ENCODE assay signal across 8 cellular contexts in genomic region chr14:61751475-61751989, GRCh38. TPM values are rescaled to one million over a fixed set of nuclear protein-coding genes. Genes with fewer than 3 reads are reported as not detected.
DNase-seq lines count a peak whose midpoint lies in the region; ATAC-seq, FAIRE-seq and TF ChIP-seq lines count a peak whose summit lies in the region.

No MANE protein-coding gene starts in this region.

- no peak for TF ChIP-seq POLR2A in suprapubic skin (IDR thresholded peaks at IDR 0.05)

- H3K36me3 ChIP-seq in keratinocyte (ENCODE audit: control insufficient read depth in 2 of 2, extremely low read depth in 1 of 2, insufficient read depth in 2 of 2, low read length in 2 of 2) = no peaks in the 10 kb centered on the region
- peaks cover 11% of the 10 kb centered on the region for H3K36me3 ChIP-seq in suprapubic skin

- H3K4me3 ChIP-seq in keratinocyte (ENCODE audit: control insufficient read depth in 2 of 3, extremely low read depth in 1 of 3, insufficient read depth in 2 of 3, low read depth in 1 of 3, low read length in 3 of 3) = peak overlapping the region; percentile 49 to 57 (median 57)
- peak overlapping the region; percentile 65 for H3K4me3 ChIP-seq in suprapubic skin

- no peak for TF ChIP-seq EP300 in suprapubic skin (IDR thresholded peaks at IDR 0.05)

- no peak for FAIRE-seq in keratinocyte (lab: Jason Lieb, UNC)

- no peaks in the 10 kb centered on the region for H4K20me1 ChIP-seq in keratinocyte (ENCODE audit: control insufficient read depth, extremely low read depth, insufficient read depth, low read length)

- H3K4me3 Mint-ChIP-seq in activated CD4-positive, alpha-beta T cell treated with anti-CD3 and anti-CD28 coated beads for 36 hours = peak overlapping the region; percentile 97
- H3K4me3 Mint-ChIP-seq in activated T-helper 2 cell treated with anti-CD3 and anti-CD28 coated beads, Interferon-gamma antibody, Interleukin-2, Interleukin-4, amounts not matched to agents 10 μg/mL and 5 μg/mL and 100 μg/mL, durations not matched to agents 14 hours and 24 hours and 36 hours (ENCODE audit: low read depth) = peak overlapping the region; percentile 90

- DNase-seq in activated CD4-positive, alpha-beta T cell treated with anti-CD3 and anti-CD28 coated beads for 36 hours = no peak
- no peak for DNase-seq in activated CD4-positive, alpha-beta T cell treated with anti-CD3 and anti-CD28 coated beads, Interleukin-2, amount 50 U/mL, for 4 hours
- no peak for DNase-seq in activated T-helper 2 cell treated with anti-CD3 and anti-CD28 coated beads, Interferon-gamma antibody, Interleukin-2, Interleukin-4, amounts not matched to agents 10 μg/mL and 5 μg/mL and 100 μg/mL, durations not matched to agents 14 hours and 24 hours and 36 hours (ENCODE audit: low spot score)
- DNase-seq in keratinocyte (ENCODE audit: low read depth, low spot score) (no peak), suprapubic skin (ENCODE audit: low spot score in 2 of 2) (no peak), mesenteric fat pad (ENCODE audit: low spot score) (no peak), NCI-H2107 treated with DMSO at 0.1 percent for 48 hours (lab: John Stamatoyannopoulos, UW; ENCODE audit: unreplicated experiment) (no peak), sciatic nerve (ENCODE audit: low spot score) (no peak)

- no peak for TF ChIP-seq CTCF in keratinocyte (optimal IDR thresholded peaks at IDR 0.05 in 1 of 3, IDR thresholded peaks at IDR 0.05 in 1 of 3, conservative IDR thresholded peaks at IDR 0.05 in 1 of 3; ENCODE audit: extremely low read depth in 1 of 3, insufficient read depth in 2 of 3, low read length in 3 of 3)
- TF ChIP-seq CTCF in suprapubic skin (IDR thresholded peaks at IDR 0.05) = no peak

- H3K27me3 ChIP-seq in keratinocyte (ENCODE audit: control insufficient read depth, extremely low read depth, insufficient read depth, low read length) (no peaks in the 10 kb centered on the region), suprapubic skin (no peaks in the 10 kb centered on the region)

- dilution Hi-C loops in keratinocyte (cut with MboI; ENCODE audit: extremely low pct_ligation_motif_present, low sequenced_read_pairs) = no loop called here

- 27% methylated on average over 8 of the region's 8 CpGs for WGBS in suprapubic skin

- intact Hi-C loops in activated CD4-positive, alpha-beta T cell treated with anti-CD3 and anti-CD28 coated beads for 36 hours (cut with DNase I, micrococcal nuclease) = loop anchor here (1.0 to 5.0 kb wide), 3 partner anchors 11 to 274 kb away; partner anchors contain the start of genes HIF1A (in 1 of the 2) and SNAPC1 (in 1 of the 2)
- intact Hi-C loops in activated T-helper 2 cell treated with anti-CD3 and anti-CD28 coated beads, Interferon-gamma antibody, Interleukin-2, Interleukin-4, amounts not matched to agents 10 μg/mL and 5 μg/mL and 100 μg/mL, durations not matched to agents 14 hours and 24 hours and 36 hours (cut with micrococcal nuclease) = loop anchor here (1.0 to 5.0 kb wide), 3 partner anchors 11 to 364 kb away; partner anchors contain the start of genes HIF1A and SNAPC1
- intact Hi-C loops in sciatic nerve (cut with DNase I) = no loop called here

- no peaks in the 10 kb centered on the region for H3K9me1 ChIP-seq in keratinocyte (ENCODE audit: control insufficient read depth, extremely low read depth, insufficient read depth, low read length)

- peak overlapping the region; percentile 79 for H3K9ac ChIP-seq in keratinocyte (ENCODE audit: control insufficient read depth, extremely low read depth, insufficient read depth, low read length)

- H3K9me3 ChIP-seq in keratinocyte (ENCODE audit: control insufficient read depth, low read depth, low read length) (peaks cover 3% of the 10 kb centered on the region), suprapubic skin (no peaks in the 10 kb centered on the region)

- peaks cover 34% of the 10 kb centered on the region for H3K36me3 Mint-ChIP-seq in activated CD4-positive, alpha-beta T cell treated with anti-CD3 and anti-CD28 coated beads for 36 hours (ENCODE audit: low read depth)
- H3K36me3 Mint-ChIP-seq in activated T-helper 2 cell treated with anti-CD3 and anti-CD28 coated beads, Interferon-gamma antibody, Interleukin-2, Interleukin-4, amounts not matched to agents 10 μg/mL and 5 μg/mL and 100 μg/mL, durations not matched to agents 14 hours and 24 hours and 36 hours (ENCODE audit: low read depth) = peaks cover 46% of the 10 kb centered on the region

- H3K4me2 ChIP-seq in keratinocyte (ENCODE audit: control insufficient read depth, extremely low read depth, insufficient read depth, low read depth, low read length) = peak overlapping the region; percentile 63

- peaks cover 29% of the 10 kb centered on the region for H3K4me1 ChIP-seq in keratinocyte (ENCODE audit: control insufficient read depth, extremely low read depth, insufficient read depth, low read length)
- peaks cover 14% of the 10 kb centered on the region for H3K4me1 ChIP-seq in suprapubic skin

- no peaks in the 10 kb centered on the region for H3K9me3 Mint-ChIP-seq in activated CD4-positive, alpha-beta T cell treated with anti-CD3 and anti-CD28 coated beads for 36 hours (ENCODE audit: low read depth)
- H3K9me3 Mint-ChIP-seq in activated T-helper 2 cell treated with anti-CD3 and anti-CD28 coated beads, Interferon-gamma antibody, Interleukin-2, Interleukin-4, amounts not matched to agents 10 μg/mL and 5 μg/mL and 100 μg/mL, durations not matched to agents 14 hours and 24 hours and 36 hours = no peaks in the 10 kb centered on the region

- peaks cover 22% of the 10 kb centered on the region for H3K4me1 Mint-ChIP-seq in activated CD4-positive, alpha-beta T cell treated with anti-CD3 and anti-CD28 coated beads for 36 hours
- peaks cover 45% of the 10 kb centered on the region for H3K4me1 Mint-ChIP-seq in activated T-helper 2 cell treated with anti-CD3 and anti-CD28 coated beads, Interferon-gamma antibody, Interleukin-2, Interleukin-4, amounts not matched to agents 10 μg/mL and 5 μg/mL and 100 μg/mL, durations not matched to agents 14 hours and 24 hours and 36 hours (ENCODE audit: low read depth)

- no peak for ATAC-seq in activated CD4-positive, alpha-beta T cell treated with anti-CD3 and anti-CD28 coated beads for 36 hours
- ATAC-seq in sciatic nerve = no peak

- H3K27ac ChIP-seq in keratinocyte (ENCODE audit: control insufficient read depth, insufficient read depth, low read length) = peak overlapping the region; percentile 68
- peak overlapping the region; percentile 89 for H3K27ac ChIP-seq in suprapubic skin

- H3K79me2 ChIP-seq in keratinocyte (ENCODE audit: control insufficient read depth, insufficient read depth, low read length) = no peaks in the 10 kb centered on the region

- H2AFZ ChIP-seq in keratinocyte (ENCODE audit: control insufficient read depth, low read length) = peak overlapping the region; percentile 53

- CTCF ChIA-PET in activated CD4-positive, alpha-beta T cell treated with anti-CD3 and anti-CD28 coated beads for 36 hours (lab: Charles Lee) = interaction anchor here (0.6 to 1.5 kb wide), 9 partner anchors 10 to 533 kb away, joined by 3 to 6 read pairs (median 3); partner anchors contain the start of gene SNAPC1

- peaks cover 4% of the 10 kb centered on the region for H3K27me3 Mint-ChIP-seq in activated CD4-positive, alpha-beta T cell treated with anti-CD3 and anti-CD28 coated beads for 36 hours
- peaks cover 1% of the 10 kb centered on the region for H3K27me3 Mint-ChIP-seq in activated T-helper 2 cell treated with anti-CD3 and anti-CD28 coated beads, Interferon-gamma antibody, Interleukin-2, Interleukin-4, amounts not matched to agents 10 μg/mL and 5 μg/mL and 100 μg/mL, durations not matched to agents 14 hours and 24 hours and 36 hours (ENCODE audit: low read depth)

- POLR2A ChIA-PET in activated CD4-positive, alpha-beta T cell treated with anti-CD3 and anti-CD28 coated beads for 36 hours (lab: Charles Lee) = no interaction called here

- H3K27ac Mint-ChIP-seq in activated CD4-positive, alpha-beta T cell treated with anti-CD3 and anti-CD28 coated beads for 36 hours = peak overlapping the region; percentile 78
- H3K27ac Mint-ChIP-seq in activated T-helper 2 cell treated with anti-CD3 and anti-CD28 coated beads, Interferon-gamma antibody, Interleukin-2, Interleukin-4, amounts not matched to agents 10 μg/mL and 5 μg/mL and 100 μg/mL, durations not matched to agents 14 hours and 24 hours and 36 hours = peak overlapping the region; percentile 67

RNA-seq across cellular contexts. Expression of gene SNAPC1, which starts 10.7 kb away (rescaled TPM):
- total RNA-seq in activated CD4-positive, alpha-beta T cell treated with anti-CD3 and anti-CD28 coated beads for 36 hours = 10 to 100 TPM; 10.5 to 11.2 TPM
- total RNA-seq in activated T-helper 2 cell treated with anti-CD3 and anti-CD28 coated beads, Interferon-gamma antibody, Interleukin-2, Interleukin-4, amounts not matched to agents 10 μg/mL and 5 μg/mL and 100 μg/mL, durations not matched to agents 14 hours and 24 hours and 36 hours = 10.2 and 10.5 TPM in 2 replicates
- polyA plus RNA-seq in keratinocyte = 11.1 to 17.7 TPM (median 11.8 TPM) in 3 replicates
- polyA plus RNA-seq in keratinocyte (2011; ENCODE audit: low read depth) = 18.6 TPM
- polyA plus RNA-seq in keratinocyte (2011; cell fraction: cytosol; rRNA removed) = 8.3 and 9.7 TPM in 2 replicates
- polyA plus RNA-seq in keratinocyte (2011; cell fraction: nucleus; rRNA removed) = 14.7 and 23.1 TPM in 2 replicates
- 10.6 and 13.4 TPM in 2 replicates for polyA plus RNA-seq in keratinocyte (2012; ENCODE audit: low replicate concordance)
- 0.33 to 3.9 TPM (median 2.9 TPM) in 3 replicates for polyA minus RNA-seq in keratinocyte
- polyA minus RNA-seq in keratinocyte (2011; cell fraction: cytosol; rRNA and poly(A)+ RNA removed) = 7.9 TPM
- polyA minus RNA-seq in keratinocyte (2011; cell fraction: nucleus; rRNA and poly(A)+ RNA removed) = 7.3 and 11.2 TPM in 2 replicates
- total RNA-seq in suprapubic skin (1 to 10 TPM; 5.2 to 9.3 (median 6.5) TPM), mesenteric fat pad (6.4 TPM), sciatic nerve (5.9 TPM)

RNA-seq across cellular contexts. Expression of gene HIF1A, which starts 56.2 kb away (rescaled TPM):
- 100 to 1,000 TPM; 196 to 329 TPM for total RNA-seq in activated CD4-positive, alpha-beta T cell treated with anti-CD3 and anti-CD28 coated beads for 36 hours
- total RNA-seq in activated T-helper 2 cell treated with anti-CD3 and anti-CD28 coated beads, Interferon-gamma antibody, Interleukin-2, Interleukin-4, amounts not matched to agents 10 μg/mL and 5 μg/mL and 100 μg/mL, durations not matched to agents 14 hours and 24 hours and 36 hours = 131 and 138 TPM in 2 replicates
- 65.2 to 202 TPM (median 168 TPM) in 3 replicates for polyA plus RNA-seq in keratinocyte
- 64.3 TPM for polyA plus RNA-seq in keratinocyte (2011; ENCODE audit: low read depth)
- polyA plus RNA-seq in keratinocyte (2011; cell fraction: cytosol; rRNA removed) = 71.1 and 137 TPM in 2 replicates
- polyA plus RNA-seq in keratinocyte (2011; cell fraction: nucleus; rRNA removed) = 224 and 227 TPM in 2 replicates
- polyA plus RNA-seq in keratinocyte (2012; ENCODE audit: low replicate concordance) = 55.1 and 85.9 TPM in 2 replicates
- polyA minus RNA-seq in keratinocyte = 65.5 to 199 TPM (median 83.4 TPM) in 3 replicates
- 129 TPM for polyA minus RNA-seq in keratinocyte (2011; cell fraction: cytosol; rRNA and poly(A)+ RNA removed)
- 118 and 339 TPM in 2 replicates for polyA minus RNA-seq in keratinocyte (2011; cell fraction: nucleus; rRNA and poly(A)+ RNA removed)
- total RNA-seq in suprapubic skin (10 to 100 TPM; 62.6 to 92.9 (median 77.5) TPM), mesenteric fat pad (207 TPM), sciatic nerve (123 TPM)
